Comparison of ENCODE assay signal across 18 cellular contexts in the genomic region with DNA sequence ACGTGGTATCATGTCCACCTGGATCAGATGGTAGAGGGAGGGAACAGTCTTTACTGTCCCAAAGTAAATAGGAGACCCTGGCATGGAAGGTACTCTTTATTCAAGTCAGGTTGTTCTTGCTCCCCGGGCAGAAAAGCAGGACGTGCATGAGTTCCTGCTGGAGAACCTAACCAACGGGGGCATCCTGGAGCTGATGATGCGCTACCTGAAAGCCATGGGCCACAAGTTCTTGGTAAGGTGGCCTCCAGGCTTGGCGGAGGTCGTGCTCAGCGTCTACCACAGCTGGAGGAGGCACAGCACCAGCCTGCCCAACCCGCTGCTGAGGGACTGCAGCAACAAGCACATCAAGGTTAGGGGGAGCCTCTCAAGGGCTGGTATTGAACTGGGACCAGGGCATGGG. TPM values are rescaled to one million over a fixed set of nuclear protein-coding genes. Genes with fewer than 3 reads are reported as not detected.
DNase-seq lines count a peak whose midpoint lies in the region; ATAC-seq and TF ChIP-seq lines count a peak whose summit lies in the region.
"Had no signal": no experiment of that assay in that cellular context is flagged by ENCODE, and none has a peak within 500 bp of the region (broad histone marks: within the 10 kb centered on the region; RNA-seq: fewer than 3 reads in every experiment).

No MANE protein-coding gene starts in this region.

- no peak overlapping the region for H3K4me3 Mint-ChIP-seq in activated CD8-positive, alpha-beta T cell treated with anti-CD3 and anti-CD28 coated beads, Interleukin-2, amount 10 ng/mL, durations not matched to agents 7 days and 5 days
- no peak overlapping the region for H3K4me3 Mint-ChIP-seq in activated CD8-positive, alpha-beta T cell treated with anti-CD3 and anti-CD28 coated beads for 36 hours
- H3K4me3 Mint-ChIP-seq in activated T-helper 2 cell treated with anti-CD3 and anti-CD28 coated beads, Interferon-gamma antibody, Interleukin-2, Interleukin-4, amounts not matched to agents 10 μg/mL and 5 μg/mL and 100 μg/mL, durations not matched to agents 14 hours and 24 hours and 36 hours (ENCODE audit: low read depth), result no peak overlapping the region

- no peak overlapping the region for H3K4me2 ChIP-seq in mesenchymal stem cell (ENCODE audit: low read length, poor library complexity, severe bottlenecking)

- H3K4ac ChIP-seq in mesenchymal stem cell (ENCODE audit: low read depth in 1 of 2, low read length in 2 of 2), result peak overlapping the region in 1 of 2 experiments; percentile 1

- WGBS in mesenchymal stem cell, result 97% methylated on average over 9 of the region's 9 CpGs

- no peak overlapping the region for H2BK120ac ChIP-seq in mesenchymal stem cell (ENCODE audit: low read depth, low read length)

- peak overlapping the region; percentile 72 for H3K9ac ChIP-seq in mesenchymal stem cell (ENCODE audit: low read length)

- H3K36me3 ChIP-seq in ascending aorta (peaks cover 53 to 60% of the 10 kb centered on the region in 2 donors), mesenchymal stem cell (ENCODE audit: control insufficient read depth in 1 of 2, insufficient read depth in 2 of 2, low read depth in 1 of 2, low read length in 2 of 2) (peaks cover 66 to 69% of the 10 kb centered on the region in 2 experiments), thoracic aorta (peaks cover 30% of the 10 kb centered on the region)

- no peaks in the 10 kb centered on the region for H3K9me3 ChIP-seq in ascending aorta
- no peaks in the 10 kb centered on the region for H3K9me3 ChIP-seq in mesenchymal stem cell (ENCODE audit: control insufficient read depth, low read length)
- H3K9me3 ChIP-seq in thoracic aorta, result no peaks in the 10 kb centered on the region
- H3K9me3 ChIP-seq: body of pancreas, transverse colon had no signal

- H3K23ac ChIP-seq in mesenchymal stem cell (ENCODE audit: low read length in 2 of 2), result no peak overlapping the region

- intact Hi-C loops in activated CD8-positive, alpha-beta T cell treated with anti-CD3 and anti-CD28 coated beads for 36 hours (cut with micrococcal nuclease), result loop anchor here (10.0 kb wide), 1 partner anchor 65 kb away; no protein-coding TSS in a partner anchor
- intact Hi-C loops in ascending aorta (cut with DNase I), result loop anchor here (5.0 kb wide), 1 partner anchor 118 kb away; no protein-coding TSS in a partner anchor
- intact Hi-C loops in activated T-helper 2 cell treated with anti-CD3 and anti-CD28 coated beads, Interferon-gamma antibody, Interleukin-2, Interleukin-4, amounts not matched to agents 10 μg/mL and 5 μg/mL and 100 μg/mL, durations not matched to agents 14 hours and 24 hours and 36 hours (cut with micrococcal nuclease), result no loop called here

- CTCF ChIA-PET in activated CD8-positive, alpha-beta T cell treated with anti-CD3 and anti-CD28 coated beads, Interleukin-2, amount 10 ng/mL, durations not matched to agents 7 days and 5 days (lab: Charles Lee), result interaction anchor here (0.6 to 3.5 kb wide), 2 partner anchors 66 to 97 kb away, joined by 3 to 17 read pairs; no protein-coding TSS in a partner anchor
- CTCF ChIA-PET in activated CD8-positive, alpha-beta T cell treated with anti-CD3 and anti-CD28 coated beads for 36 hours (lab: Charles Lee), result interaction anchor here (0.7 kb wide), 1 partner anchor 9 kb away, joined by 3 read pairs; no protein-coding TSS in a partner anchor

- H2BK5ac ChIP-seq in mesenchymal stem cell (ENCODE audit: low read depth, low read length, poor library complexity, severe bottlenecking), result no peak overlapping the region

- H3K27ac ChIP-seq in ascending aorta, result peak overlapping the region; percentile 38 to 47
- no peak overlapping the region for H3K27ac ChIP-seq in mesenchymal stem cell (ENCODE audit: low read length, poor library complexity, severe bottlenecking)
- peak overlapping the region; percentile 70 to 78 for H3K27ac ChIP-seq in thoracic aorta
- H3K27ac ChIP-seq: body of pancreas, RWPE1 had no signal

- H3K27ac Mint-ChIP-seq in activated CD8-positive, alpha-beta T cell treated with anti-CD3 and anti-CD28 coated beads, Interleukin-2, amount 10 ng/mL, durations not matched to agents 7 days and 5 days, result peak overlapping the region; percentile 88
- no peak overlapping the region for H3K27ac Mint-ChIP-seq in activated CD8-positive, alpha-beta T cell treated with anti-CD3 and anti-CD28 coated beads for 36 hours
- no peak overlapping the region for H3K27ac Mint-ChIP-seq in activated T-helper 2 cell treated with anti-CD3 and anti-CD28 coated beads, Interferon-gamma antibody, Interleukin-2, Interleukin-4, amounts not matched to agents 10 μg/mL and 5 μg/mL and 100 μg/mL, durations not matched to agents 14 hours and 24 hours and 36 hours

- no peak overlapping the region for H2AK5ac ChIP-seq in mesenchymal stem cell (ENCODE audit: low read length, severe bottlenecking)

- TF ChIP-seq CTCF in activated CD8-positive, alpha-beta T cell treated with anti-CD3 and anti-CD28 coated beads for 36 hours (IDR thresholded peaks at IDR 0.05), result no peak
- TF ChIP-seq CTCF in ascending aorta (IDR thresholded peaks at IDR 0.05), result no peak
- TF ChIP-seq CTCF in thoracic aorta (IDR thresholded peaks at IDR 0.05), result no peak

- H3K27me3 ChIP-seq in ascending aorta (no peaks in the 10 kb centered on the region), mesenchymal stem cell (ENCODE audit: control insufficient read depth in 1 of 2, insufficient read depth in 1 of 2, low read length in 2 of 2) (no peaks in the 10 kb centered on the region), thoracic aorta (replicated peaks; ENCODE audit: insufficient read depth) (no peaks in the 10 kb centered on the region)
- H3K27me3 ChIP-seq: body of pancreas, transverse colon had no signal

- peak overlapping the region; percentile 41 to 75 for H3K18ac ChIP-seq in mesenchymal stem cell (ENCODE audit: low read depth in 1 of 2, low read length in 2 of 2)

- POLR2A ChIA-PET in activated CD8-positive, alpha-beta T cell treated with anti-CD3 and anti-CD28 coated beads, Interleukin-2, amount 10 ng/mL, durations not matched to agents 7 days and 5 days (lab: Charles Lee), result no interaction called here
- POLR2A ChIA-PET in activated CD8-positive, alpha-beta T cell treated with anti-CD3 and anti-CD28 coated beads for 36 hours (lab: Charles Lee), result interaction anchor here (0.8 kb wide), 1 partner anchor 49 kb away, joined by 3 read pairs; the partner anchor contains the start of gene CABIN1

- peaks cover 73% of the 10 kb centered on the region for H3K36me3 Mint-ChIP-seq in activated CD8-positive, alpha-beta T cell treated with anti-CD3 and anti-CD28 coated beads, Interleukin-2, amount 10 ng/mL, durations not matched to agents 7 days and 5 days (ENCODE audit: low read depth)
- peaks cover 62% of the 10 kb centered on the region for H3K36me3 Mint-ChIP-seq in activated CD8-positive, alpha-beta T cell treated with anti-CD3 and anti-CD28 coated beads for 36 hours (ENCODE audit: low read depth)
- H3K36me3 Mint-ChIP-seq in activated T-helper 2 cell treated with anti-CD3 and anti-CD28 coated beads, Interferon-gamma antibody, Interleukin-2, Interleukin-4, amounts not matched to agents 10 μg/mL and 5 μg/mL and 100 μg/mL, durations not matched to agents 14 hours and 24 hours and 36 hours (ENCODE audit: low read depth), result peaks cover 78% of the 10 kb centered on the region

- H4K8ac ChIP-seq in mesenchymal stem cell (ENCODE audit: low read length), result peak overlapping the region; percentile 53

- no peak overlapping the region for H4K91ac ChIP-seq in mesenchymal stem cell (ENCODE audit: low read length)

- no peaks in the 10 kb centered on the region for H3K9me3 Mint-ChIP-seq in activated CD8-positive, alpha-beta T cell treated with anti-CD3 and anti-CD28 coated beads, Interleukin-2, amount 10 ng/mL, durations not matched to agents 7 days and 5 days (ENCODE audit: insufficient read depth)
- no peaks in the 10 kb centered on the region for H3K9me3 Mint-ChIP-seq in activated CD8-positive, alpha-beta T cell treated with anti-CD3 and anti-CD28 coated beads for 36 hours
- H3K9me3 Mint-ChIP-seq in activated T-helper 2 cell treated with anti-CD3 and anti-CD28 coated beads, Interferon-gamma antibody, Interleukin-2, Interleukin-4, amounts not matched to agents 10 μg/mL and 5 μg/mL and 100 μg/mL, durations not matched to agents 14 hours and 24 hours and 36 hours, result no peaks in the 10 kb centered on the region

- no peak overlapping the region for H3K4me3 ChIP-seq in ascending aorta
- H3K4me3 ChIP-seq in mesenchymal stem cell (ENCODE audit: insufficient read depth in 1 of 2, low read depth in 1 of 2, low read length in 2 of 2), result peak overlapping the region in 1 of 2 experiments; percentile 11
- H3K4me3 ChIP-seq in thoracic aorta, result no peak overlapping the region
- H3K4me3 ChIP-seq: body of pancreas, transverse colon had no signal

- H2BK12ac ChIP-seq in mesenchymal stem cell (ENCODE audit: low read length in 2 of 2), result peak overlapping the region in 1 of 2 experiments; percentile 32

- no peak overlapping the region for H2AFZ ChIP-seq in mesenchymal stem cell (ENCODE audit: low read depth, low read length)

- peaks cover 3% of the 10 kb centered on the region for H3K79me1 ChIP-seq in mesenchymal stem cell (replicated peaks; ENCODE audit: low read length, poor library complexity, severe bottlenecking)

- H3K4me1 ChIP-seq in ascending aorta, result peaks cover 5 to 19% of the 10 kb centered on the region in 2 donors
- peaks cover 20% of the 10 kb centered on the region for H3K4me1 ChIP-seq in mesenchymal stem cell (ENCODE audit: control insufficient read depth, insufficient read depth, low read depth, low read length)
- peaks cover 21 to 34% of the 10 kb centered on the region in 2 donors for H3K4me1 ChIP-seq in thoracic aorta (ENCODE audit: control insufficient read depth in 1 of 2, low read depth in 2 of 2)

- H2BK15ac ChIP-seq in mesenchymal stem cell (ENCODE audit: low read depth, poor library complexity, severe bottlenecking), result no peak overlapping the region

- peak overlapping the region in 1 of 2 experiments; percentile 12 for H3K14ac ChIP-seq in mesenchymal stem cell (ENCODE audit: low read length in 2 of 2)

- peak; percentile 26 for ATAC-seq in activated CD8-positive, alpha-beta T cell treated with anti-CD3 and anti-CD28 coated beads, Interleukin-2, amount 10 ng/mL, durations not matched to agents 7 days and 5 days
- no peak for ATAC-seq in activated CD8-positive, alpha-beta T cell treated with anti-CD3 and anti-CD28 coated beads for 36 hours
- ATAC-seq in thoracic aorta (ENCODE audit: insufficient number of reproducible peaks, low FRiP score, low read depth), result no peak

- no peak for DNase-seq in activated CD8-positive, alpha-beta T cell treated with anti-CD3 and anti-CD28 coated beads, Interleukin-2, amount 10 ng/mL, durations not matched to agents 7 days and 5 days
- no peak for DNase-seq in activated CD8-positive, alpha-beta T cell treated with anti-CD3 and anti-CD28 coated beads for 36 hours
- DNase-seq in ascending aorta (ENCODE audit: low spot score in 2 of 2) (no peak), mesenchymal stem cell (no peak), thoracic aorta (ENCODE audit: low spot score) (no peak), COLO829 (ENCODE audit: low spot score) (no peak), NCI-H526 treated with DMSO at 0.1 percent for 48 hours (lab: John Stamatoyannopoulos, UW) (no peak)
- no peak for DNase-seq in activated T-helper 2 cell treated with anti-CD3 and anti-CD28 coated beads, Interferon-gamma antibody, Interleukin-2, Interleukin-4, amounts not matched to agents 10 μg/mL and 5 μg/mL and 100 μg/mL, durations not matched to agents 14 hours and 24 hours and 36 hours (ENCODE audit: low spot score)
- DNase-seq: effector memory CD4-positive, alpha-beta T cell; GF-D8; NCI-H82; T-helper 9 cell; transverse colon had no signal

- no peaks in the 10 kb centered on the region for H3K27me3 Mint-ChIP-seq in activated CD8-positive, alpha-beta T cell treated with anti-CD3 and anti-CD28 coated beads, Interleukin-2, amount 10 ng/mL, durations not matched to agents 7 days and 5 days (ENCODE audit: low read depth)
- no peaks in the 10 kb centered on the region for H3K27me3 Mint-ChIP-seq in activated CD8-positive, alpha-beta T cell treated with anti-CD3 and anti-CD28 coated beads for 36 hours
- H3K27me3 Mint-ChIP-seq in activated T-helper 2 cell treated with anti-CD3 and anti-CD28 coated beads, Interferon-gamma antibody, Interleukin-2, Interleukin-4, amounts not matched to agents 10 μg/mL and 5 μg/mL and 100 μg/mL, durations not matched to agents 14 hours and 24 hours and 36 hours (ENCODE audit: low read depth), result no peaks in the 10 kb centered on the region

- peaks cover 15% of the 10 kb centered on the region for H3K4me1 Mint-ChIP-seq in activated CD8-positive, alpha-beta T cell treated with anti-CD3 and anti-CD28 coated beads, Interleukin-2, amount 10 ng/mL, durations not matched to agents 7 days and 5 days (ENCODE audit: low read depth)
- H3K4me1 Mint-ChIP-seq in activated CD8-positive, alpha-beta T cell treated with anti-CD3 and anti-CD28 coated beads for 36 hours (ENCODE audit: low read depth), result peaks cover 12% of the 10 kb centered on the region
- peaks cover 2% of the 10 kb centered on the region for H3K4me1 Mint-ChIP-seq in activated T-helper 2 cell treated with anti-CD3 and anti-CD28 coated beads, Interferon-gamma antibody, Interleukin-2, Interleukin-4, amounts not matched to agents 10 μg/mL and 5 μg/mL and 100 μg/mL, durations not matched to agents 14 hours and 24 hours and 36 hours (ENCODE audit: low read depth)

RNA-seq across cellular contexts. Expression of gene CABIN1, which starts 48.7 kb away (rescaled TPM):
- 100 to 1,000 TPM; 147 to 159 TPM for total RNA-seq in activated CD8-positive, alpha-beta T cell treated with anti-CD3 and anti-CD28 coated beads, Interleukin-2, amount 10 ng/mL, durations not matched to agents 7 days and 5 days
- 100 to 1,000 TPM; 118 to 125 TPM for total RNA-seq in activated CD8-positive, alpha-beta T cell treated with anti-CD3 and anti-CD28 coated beads for 36 hours
- total RNA-seq in ascending aorta (113 TPM), thoracic aorta (10 to 100 TPM; 77.7 to 91.5 TPM)
- 54.3 TPM for polyA plus RNA-seq in mesenchymal stem cell (2013, experiment 1 of 2)
- polyA plus RNA-seq in mesenchymal stem cell (2013, experiment 2 of 2), result 52.5 TPM
- total RNA-seq in activated T-helper 2 cell treated with anti-CD3 and anti-CD28 coated beads, Interferon-gamma antibody, Interleukin-2, Interleukin-4, amounts not matched to agents 10 μg/mL and 5 μg/mL and 100 μg/mL, durations not matched to agents 14 hours and 24 hours and 36 hours, result 104 and 106 TPM in 2 replicates

RNA-seq across cellular contexts. Expression of gene GSTT4, which starts 54.5 kb away (rescaled TPM):
- not detected for total RNA-seq in activated CD8-positive, alpha-beta T cell treated with anti-CD3 and anti-CD28 coated beads, Interleukin-2, amount 10 ng/mL, durations not matched to agents 7 days and 5 days
- not detected for total RNA-seq in activated CD8-positive, alpha-beta T cell treated with anti-CD3 and anti-CD28 coated beads for 36 hours
- not detected for total RNA-seq in ascending aorta
- not detected for polyA plus RNA-seq in mesenchymal stem cell (2013, experiment 1 of 2)
- polyA plus RNA-seq in mesenchymal stem cell (2013, experiment 2 of 2), result not detected
- not detected for total RNA-seq in thoracic aorta
- not detected in 2 replicates for total RNA-seq in activated T-helper 2 cell treated with anti-CD3 and anti-CD28 coated beads, Interferon-gamma antibody, Interleukin-2, Interleukin-4, amounts not matched to agents 10 μg/mL and 5 μg/mL and 100 μg/mL, durations not matched to agents 14 hours and 24 hours and 36 hours
- total RNA-seq: body of pancreas, M059J, pulmonary artery endothelial cell, transverse colon had no signal
- polyA plus RNA-seq: keratinocyte had no signal
